In the genomic region with DNA sequence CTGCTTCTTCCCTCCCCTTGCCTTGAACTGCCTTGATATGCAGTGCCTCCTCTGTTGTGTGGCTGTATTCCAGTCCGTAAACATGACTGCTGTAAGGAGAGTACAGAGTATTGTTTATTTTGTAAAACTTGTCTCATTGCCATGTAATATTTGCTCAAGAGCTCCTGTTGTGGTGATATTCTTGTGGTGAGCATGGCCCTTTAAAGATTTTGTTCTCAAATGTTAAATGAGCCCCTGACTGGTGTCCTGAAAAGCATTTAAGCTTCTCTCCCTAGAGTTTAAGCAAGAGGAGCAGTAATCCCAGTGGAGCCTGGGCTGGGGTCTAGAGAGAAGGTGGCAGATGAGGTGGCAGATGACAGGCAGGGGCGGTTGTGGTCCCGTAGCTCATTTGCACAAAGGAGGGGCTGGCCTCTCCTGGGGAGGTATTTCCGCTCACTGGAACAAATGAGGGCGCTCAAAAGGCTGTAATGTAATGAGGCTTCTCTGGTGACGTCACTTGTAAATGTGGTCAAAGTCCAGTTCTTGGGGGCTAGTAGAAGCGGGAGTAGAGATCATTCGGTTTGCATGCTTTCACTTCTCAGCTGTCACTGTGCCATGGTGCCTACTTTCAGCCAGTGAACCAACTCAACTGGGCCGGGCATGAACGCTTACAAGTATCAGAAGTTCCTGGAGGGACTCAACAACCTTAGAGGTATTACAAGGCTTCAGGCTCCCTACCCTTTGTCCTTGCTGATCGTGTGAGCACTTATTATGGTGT, we compare ENCODE assay signal across 8 cellular contexts. TPM values are rescaled to one million over a fixed set of nuclear protein-coding genes. Genes with fewer than 3 reads are reported as not detected.
DNase-seq lines count a peak whose midpoint lies in the region; ATAC-seq, FAIRE-seq and TF ChIP-seq lines count a peak whose summit lies in the region.

No MANE protein-coding gene starts in this region.

- no peak overlapping the region for H3K4me3 ChIP-seq in MG63
- no peak overlapping the region for H3K4me3 ChIP-seq in cardiac fibroblast (replicated peaks in 1 of 2; ENCODE audit: low read depth in 2 of 2, low read length in 2 of 2)

- ATAC-seq in memory B cell (ENCODE audit: low read depth) (peak; percentile 65), GM18870 (IDR thresholded peaks at IDR 0.05; ENCODE audit: unreplicated experiment) (no peak)

- DNase-seq in Caki2 (ENCODE audit: low read depth) (peak; percentile 87), MG63 (peak; percentile 21), cardiac fibroblast (ENCODE audit: low read depth in 2 of 2) (peak; percentile 62 to 63), memory B cell (ENCODE audit: low spot score in 2 of 2) (no peak), NAMALWA (ENCODE audit: low spot score) (no peak), urothelium cell line (ENCODE audit: low spot score) (no peak), NCI-H187 (lab: John Stamatoyannopoulos, UW) (no peak)

- H3K27ac Mint-ChIP-seq in memory B cell = no peak overlapping the region

- TF ChIP-seq CTCF in cardiac fibroblast (IDR thresholded peaks at IDR 0.05; ENCODE audit: low read depth, low read length) = peak; percentile 20

- H3K36me3 Mint-ChIP-seq in memory B cell = peaks cover 2% of the 10 kb centered on the region

- FAIRE-seq in urothelium cell line (lab: Jason Lieb, UNC) = no peak

- H3K27me3 Mint-ChIP-seq in memory B cell = no peaks in the 10 kb centered on the region

- in situ Hi-C loops in Caki2 (cut with HindIII; ENCODE audit: low pct_unique_long_range_greater_than_20kb, low sequenced_read_pairs) = no loop called here

- no peaks in the 10 kb centered on the region for H3K9me3 ChIP-seq in MG63

- peaks cover 4% of the 10 kb centered on the region for H3K4me1 Mint-ChIP-seq in memory B cell

- peaks cover 6% of the 10 kb centered on the region for H3K36me3 ChIP-seq in MG63

- H3K27me3 ChIP-seq in MG63 = no peaks in the 10 kb centered on the region

- H3K9me3 Mint-ChIP-seq in memory B cell = no peaks in the 10 kb centered on the region

- peak overlapping the region; percentile 37 for H3K4me3 Mint-ChIP-seq in memory B cell

RNA-seq across cellular contexts. Expression of gene MACF1, which starts 46.0 kb away (rescaled TPM):
- total RNA-seq in Caki2 (2014; rRNA removed; shearing (Covaris generic); ENCODE audit: low replicate concordance) = 34.7 and 51.1 TPM in 2 replicates
- 51.9 and 68.1 TPM in 2 replicates for total RNA-seq in MG63 (2014; rRNA removed; shearing (Covaris generic); ENCODE audit: low replicate concordance)

Comparison
In these comparisons a context has a peak if more than half of its experiments do, and no peak if none do; other contexts are left out.
1. DNase-seq: peak in Caki2 (single experiment), MG63 (single experiment) and cardiac fibroblast (2 of 2); none in memory B cell (0 of 2), NAMALWA (single experiment), urothelium cell line (single experiment) and NCI-H187 (0 of 2).